Comparison of ENCODE assay signal across 9 cellular contexts in genomic region chr13:49641810-49642291, GRCh38. TPM values are rescaled to one million over a fixed set of nuclear protein-coding genes. Genes with fewer than 3 reads are reported as not detected.
DNase-seq lines count a peak whose midpoint lies in the region; ATAC-seq and TF ChIP-seq lines count a peak whose summit lies in the region.
"Had no signal": no experiment of that assay in that cellular context is flagged by ENCODE, and none has a peak within 500 bp of the region (broad histone marks: within the 10 kb centered on the region; RNA-seq: fewer than 3 reads in every experiment).

No MANE protein-coding gene starts in this region.

- H3K9me3 ChIP-seq in gastroesophageal sphincter = no peaks in the 10 kb centered on the region

- H3K4me1 ChIP-seq in gastroesophageal sphincter = no peaks in the 10 kb centered on the region

- no peaks in the 10 kb centered on the region for H3K36me3 ChIP-seq in gastroesophageal sphincter

- H3K27me3 ChIP-seq in gastroesophageal sphincter = no peaks in the 10 kb centered on the region

- peak; percentile 24 for DNase-seq in GDM1 (lab: John Stamatoyannopoulos, UW)
- peak; percentile 88 for DNase-seq in SIG-M5 treated with dmso at 0.1 percent for 504 hours (lab: John Stamatoyannopoulos, UW; ENCODE audit: unreplicated experiment)
- DNase-seq in sciatic nerve (ENCODE audit: low spot score) = peak; percentile 65
- no peak for DNase-seq in NCI-H2196 (lab: John Stamatoyannopoulos, UW; ENCODE audit: unreplicated experiment)
- DNase-seq: activated CD8-positive, alpha-beta memory T cell treated with anti-CD3 and anti-CD28 coated beads, Interleukin-2, amount 50 U/mL, for 48 hours had no signal

- ATAC-seq in gastroesophageal sphincter (peak; percentile 89), sciatic nerve (peak; percentile 92), GM21528 (IDR thresholded peaks at IDR 0.05; ENCODE audit: low FRiP score, unreplicated experiment) (no peak), GM18861 (IDR thresholded peaks at IDR 0.05; ENCODE audit: unreplicated experiment) (no peak), GM18505 (IDR thresholded peaks at IDR 0.05; ENCODE audit: unreplicated experiment) (no peak)

- 72 to 94% methylated on average over 2 to 3 of the region's 4 CpGs for WGBS in gastroesophageal sphincter (ENCODE audit: low coverage in 1 of 2), 2 donors

- no peak for TF ChIP-seq CTCF in gastroesophageal sphincter (IDR thresholded peaks at IDR 0.05)

- H3K27ac ChIP-seq in gastroesophageal sphincter = peak overlapping the region in 2 of 4 donors; percentile 43 to 51

- TF ChIP-seq POLR2A in gastroesophageal sphincter (IDR thresholded peaks at IDR 0.05) (peak in 1 of 2 donors; percentile 24), GM18505 (IDR thresholded peaks at IDR 0.05; ENCODE audit: borderline replicate concordance, extremely low read depth, insufficient read depth, insufficient read length) (no peak)

- TF ChIP-seq EP300 in gastroesophageal sphincter (IDR thresholded peaks at IDR 0.05) = no peak

- H3K4me3 ChIP-seq in gastroesophageal sphincter = peak overlapping the region in 1 of 2 donors; percentile 24

- intact Hi-C loops in sciatic nerve (cut with DNase I) = no loop called here

RNA-seq across cellular contexts. Expression of gene ARL11, which starts 13.5 kb away (rescaled TPM):
- total RNA-seq in gastroesophageal sphincter = under 1 TPM; 0.15 to 0.94 (median 0.68) TPM
- 1.1 TPM for total RNA-seq in sciatic nerve

RNA-seq across cellular contexts. Expression of gene EBPL, which starts 49.4 kb away (rescaled TPM):
- total RNA-seq in gastroesophageal sphincter (10 to 100 TPM; 37.6 to 81.7 (median 45.0) TPM), sciatic nerve (38.9 TPM)

RNA-seq across cellular contexts. Expression of gene RCBTB1, which starts 56.5 kb away (rescaled TPM):
- total RNA-seq in gastroesophageal sphincter (10 to 100 TPM; 13.2 to 29.1 (median 20.1) TPM), sciatic nerve (18.9 TPM)

Comparison
In these comparisons a context has a peak if more than half of its experiments do, and no peak if none do; other contexts are left out.
1. ATAC-seq: peak in gastroesophageal sphincter (single experiment) and sciatic nerve (single experiment); none in GM21528 (single experiment), GM18861 (single experiment) and GM18505 (single experiment).